28 cellular contexts compared by ENCODE assay signal in the genomic region with DNA sequence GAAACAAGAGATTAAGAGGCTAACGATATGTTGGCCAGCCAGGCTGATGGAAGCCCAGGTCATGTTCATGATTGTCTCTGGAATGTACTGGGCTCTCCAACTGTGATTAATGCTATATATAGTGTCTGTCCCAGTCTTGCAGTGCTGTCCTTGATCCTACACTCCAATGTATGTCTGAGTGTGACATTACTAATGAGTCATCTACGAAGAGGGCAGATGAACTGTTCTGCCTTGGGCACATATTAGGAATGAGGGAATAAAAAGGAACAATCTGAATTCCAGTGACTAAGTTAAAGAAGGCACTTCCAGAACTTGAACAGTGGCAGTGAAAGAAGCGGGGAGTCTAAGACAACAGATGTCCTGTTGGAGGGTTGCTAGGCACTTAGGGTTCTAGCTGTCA.
DNase-seq lines count a peak whose midpoint lies in the region; ATAC-seq and TF ChIP-seq lines count a peak whose summit lies in the region.
"Had no signal": no experiment of that assay in that cellular context is flagged by ENCODE, and none has a peak within 500 bp of the region (broad histone marks: within the 10 kb centered on the region; RNA-seq: fewer than 3 reads in every experiment).

No MANE protein-coding gene starts in this region.

- no peaks in the 10 kb centered on the region for H3K79me2 ChIP-seq in GM23248 (ENCODE audit: insufficient read depth)
- H3K79me2 ChIP-seq in PC-3 (ENCODE audit: low read length), result no peaks in the 10 kb centered on the region
- H3K79me2 ChIP-seq in smooth muscle cell (ENCODE audit: low read depth), result no peaks in the 10 kb centered on the region

- no peak overlapping the region for H2AFZ ChIP-seq in GM23248
- no peak overlapping the region for H2AFZ ChIP-seq in PC-3 (ENCODE audit: low read length)
- no peak overlapping the region for H2AFZ ChIP-seq in smooth muscle cell (ENCODE audit: low read depth)
- H2AFZ ChIP-seq: GM23338, PC-9 had no signal

- no TSS peak for BruUV-seq in PC-3 (replicated peaks; lab: Mats Ljungman, UMichigan)

- 51 to 72% methylated on average over 3 of the region's 3 CpGs for WGBS in GM23248 (ENCODE audit: low coverage in 1 of 2, low lambda C conversion rate in 2 of 2, missing lambda C conversion rate in 2 of 2), 2 experiments
- 74% methylated on average over 3 of the region's 3 CpGs for WGBS in esophagus muscularis mucosa
- WGBS in smooth muscle cell (ENCODE audit: low lambda C conversion rate), result 36% methylated on average over 3 of the region's 3 CpGs

- TF ChIP-seq CTCF in PC-3 (conservative IDR thresholded peaks at IDR 0.05; ENCODE audit: low read depth, low read length) (no peak), esophagus muscularis mucosa (IDR thresholded peaks at IDR 0.05) (no peak), smooth muscle cell (IDR thresholded peaks at IDR 0.05; ENCODE audit: borderline replicate concordance, insufficient read depth, poor library complexity, severe bottlenecking) (no peak)

- no peaks in the 10 kb centered on the region for H3K4me1 ChIP-seq in GM23248 (ENCODE audit: insufficient read depth)
- no peaks in the 10 kb centered on the region for H3K4me1 ChIP-seq in PC-3 (ENCODE audit: insufficient read depth, low read length)
- peaks cover 6 to 30% (median 29%) of the 10 kb centered on the region in 4 donors for H3K4me1 ChIP-seq in esophagus muscularis mucosa
- peaks cover 5% of the 10 kb centered on the region for H3K4me1 ChIP-seq in smooth muscle cell (ENCODE audit: low read depth)
- H3K4me1 ChIP-seq: Caco-2 had no signal

- H4K20me1 ChIP-seq in GM23248 (ENCODE audit: insufficient read depth) (no peaks in the 10 kb centered on the region), PC-3 (ENCODE audit: low read length) (no peaks in the 10 kb centered on the region), smooth muscle cell (ENCODE audit: low read depth) (no peaks in the 10 kb centered on the region)

- no peaks in the 10 kb centered on the region for H3K9me2 ChIP-seq in GM23248 (ENCODE audit: insufficient read depth)
- no peaks in the 10 kb centered on the region for H3K9me2 ChIP-seq in PC-3 (replicated peaks; ENCODE audit: low read length)

- H3K27ac ChIP-seq in GM23248 (no peak overlapping the region), PC-3 (ENCODE audit: low read length) (no peak overlapping the region), esophagus muscularis mucosa (replicated peaks in 1 of 4) (no peak overlapping the region), smooth muscle cell (ENCODE audit: low read depth) (no peak overlapping the region)
- H3K27ac ChIP-seq: HL-60, PC-9, RWPE1, SK-N-MC had no signal

- ATAC-seq in PC-3, result no peak
- ATAC-seq in GM19467 (IDR thresholded peaks at IDR 0.05; ENCODE audit: unreplicated experiment), result no peak
- ATAC-seq: GM23338, HepG2 had no signal

- H3K36me3 ChIP-seq in GM23248 (ENCODE audit: low read depth) (no peaks in the 10 kb centered on the region), PC-3 (ENCODE audit: low read depth, low read length) (no peaks in the 10 kb centered on the region), esophagus muscularis mucosa (no peaks in the 10 kb centered on the region), smooth muscle cell (ENCODE audit: low read depth) (no peaks in the 10 kb centered on the region)

- POLR2A ChIA-PET in PC-3 (lab: Charles Lee; ENCODE audit: unreplicated experiment), result interaction anchor here (0.6 kb wide), 1 partner anchor 164 kb away, joined by 4 read pairs; no protein-coding TSS in a partner anchor

- no peak overlapping the region for H3K4me3 ChIP-seq in GM23248
- H3K4me3 ChIP-seq in PC-3 (ENCODE audit: low read length), result no peak overlapping the region
- no peak overlapping the region for H3K4me3 ChIP-seq in esophagus muscularis mucosa
- no peak overlapping the region for H3K4me3 ChIP-seq in smooth muscle cell
- H3K4me3 ChIP-seq: GM23338, PC-9, SK-N-MC had no signal

- CTCF ChIA-PET in PC-3 (lab: Charles Lee), result no interaction called here

- H3K9me3 ChIP-seq in GM23248 (ENCODE audit: low read depth) (no peaks in the 10 kb centered on the region), PC-3 (ENCODE audit: low read length) (no peaks in the 10 kb centered on the region), esophagus muscularis mucosa (no peaks in the 10 kb centered on the region), smooth muscle cell (replicated peaks; ENCODE audit: low read depth) (no peaks in the 10 kb centered on the region)
- H3K9me3 ChIP-seq: Caco-2 had no signal

- H3K4me2 ChIP-seq in GM23248 (ENCODE audit: unreplicated experiment) (no peak overlapping the region), PC-3 (ENCODE audit: low read length) (no peak overlapping the region), smooth muscle cell (peak overlapping the region; percentile 3)
- H3K4me2 ChIP-seq: GM23338, PC-9 had no signal

- H3K27me3 ChIP-seq in GM23248 (replicated peaks; ENCODE audit: insufficient read depth) (peaks cover 12% of the 10 kb centered on the region; the same call in 1 of the 2 replicates), PC-3 (ENCODE audit: low read length) (peaks cover 28% of the 10 kb centered on the region), esophagus muscularis mucosa (no peaks in the 10 kb centered on the region), smooth muscle cell (ENCODE audit: low read depth) (no peaks in the 10 kb centered on the region)

- intact Hi-C loops in PC-3 (cut with micrococcal nuclease), result no loop called here
- intact Hi-C loops in esophagus muscularis mucosa (cut with DNase I), result no loop called here

- no peaks in the 10 kb centered on the region for H3F3A ChIP-seq in GM23248 (ENCODE audit: insufficient read depth)
- no peaks in the 10 kb centered on the region for H3F3A ChIP-seq in PC-3 (ENCODE audit: low read length, unreplicated experiment)
- peaks cover 4% of the 10 kb centered on the region for H3F3A ChIP-seq in smooth muscle cell (ENCODE audit: low read depth)

- in situ Hi-C loops in GM23248 (cut with MboI), result no loop called here

- DNase-seq in GM23248, result peak; percentile 7
- peak; percentile 50 for DNase-seq in PC-3
- peak; percentile 26 for DNase-seq in esophagus muscularis mucosa (ENCODE audit: extremely low spot score)
- no peak for DNase-seq in smooth muscle cell (lab: John Stamatoyannopoulos, UW; ENCODE audit: unreplicated experiment)
- DNase-seq in NCI-H1092 (lab: John Stamatoyannopoulos, UW), result no peak
- no peak for DNase-seq in HT-29 (ENCODE audit: low spot score)
- DNase-seq: C1 segment of cervical spinal cord; Caco-2; CD4-positive, alpha-beta memory T cell; DMS79 treated with DMSO at 0.1 percent for 48 hours; H9; KBM-7; MM.1S; NCI-H1417; NCI-H1694; NCI-H2029 treated with DMSO at 0.1 percent for 48 hours; NCI-H446 treated with DMSO at 0.1 percent for 48 hours; NCI-H526; NCI-H82; NK-92 treated with Interleukin-12 subunit alpha and Interleukin-12 subunit beta, amount 100 ng/mL, for 24 hours; PC-9; SHP77 had no signal

- H3K9ac ChIP-seq in GM23248, result no peak overlapping the region
- no peak overlapping the region for H3K9ac ChIP-seq in PC-3 (ENCODE audit: low read length)
- H3K9ac ChIP-seq in smooth muscle cell (ENCODE audit: low read depth), result no peak overlapping the region

- no peak for TF ChIP-seq EP300 in esophagus muscularis mucosa (IDR thresholded peaks at IDR 0.05)

- TF ChIP-seq POLR2A in esophagus muscularis mucosa (IDR thresholded peaks at IDR 0.05; ENCODE audit: low read depth), result no peak

Comparison
In these comparisons a context has a peak if more than half of its experiments do, and no peak if none do; other contexts are left out.
1. DNase-seq: peak in GM23248 (single experiment), PC-3 (single experiment) and esophagus muscularis mucosa (single experiment); none in smooth muscle cell (single experiment), NCI-H1092 (single experiment) and HT-29 (single experiment).